ENCODE assay signal across 1 cellular context in the genomic region with DNA sequence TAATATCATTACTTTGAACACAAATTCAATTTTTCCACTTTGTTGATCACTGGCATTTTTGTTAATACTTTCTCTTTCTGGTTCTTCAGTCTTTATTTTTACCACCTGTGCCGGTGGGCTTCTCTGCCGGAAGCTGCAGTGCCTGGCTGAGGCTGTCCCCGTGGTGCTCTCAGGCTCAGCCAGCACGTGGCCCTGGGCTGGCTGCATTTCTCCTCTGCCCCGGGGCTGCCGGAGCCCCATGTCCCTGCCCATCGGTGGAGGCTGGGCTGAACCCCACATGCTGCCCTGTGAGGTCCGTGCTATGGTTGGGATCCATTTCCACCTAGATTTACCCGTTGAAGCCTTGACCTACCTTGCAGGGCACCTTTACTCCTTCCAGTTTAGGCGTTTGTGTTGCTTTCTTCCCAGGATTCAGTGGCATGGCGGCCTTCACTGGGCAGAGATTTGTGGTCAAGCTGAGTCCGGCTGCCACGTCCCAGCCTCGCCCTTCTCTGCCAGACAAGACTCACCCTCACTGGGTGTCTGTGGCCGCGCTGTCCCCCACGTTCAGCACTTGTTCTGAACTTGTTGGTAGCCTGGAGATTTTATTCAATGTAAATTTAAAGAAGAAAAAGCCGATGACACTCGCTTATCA.
TF ChIP-seq lines count a peak whose summit lies in the region.

No MANE protein-coding gene starts in this region.

TF ChIP-seq in WTC11, 78 proteins besides CTCF, POLR2A, EP300 and RAD21:
- no peak for TF ChIP-seq NR2C2 (CRISPR knock-in tag; IDR thresholded peaks at IDR 0.05)
- no peak for TF ChIP-seq E2F4 (CRISPR knock-in tag; IDR thresholded peaks at IDR 0.05; ENCODE audit: borderline replicate concordance, low read depth)
- TF ChIP-seq NFE2L1 (CRISPR knock-in tag; IDR thresholded peaks at IDR 0.05) = no peak
- no peak for TF ChIP-seq NFATC4 (CRISPR knock-in tag; IDR thresholded peaks at IDR 0.05)
- no peak for TF ChIP-seq FOXK1 (CRISPR knock-in tag; IDR thresholded peaks at IDR 0.05)
- TF ChIP-seq, protein P1, sequence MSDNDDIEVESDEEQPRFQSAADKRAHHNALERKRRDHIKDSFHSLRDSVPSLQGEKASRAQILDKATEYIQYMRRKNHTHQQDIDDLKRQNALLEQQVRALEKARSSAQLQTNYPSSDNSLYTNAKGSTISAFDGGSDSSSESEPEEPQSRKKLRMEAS (CRISPR knock-in tag; IDR thresholded peaks at IDR 0.05) = no peak
- no peak for TF ChIP-seq ZNF138 (CRISPR knock-in tag; conservative IDR thresholded peaks at IDR 0.05)
- no peak for TF ChIP-seq FOXP4 (CRISPR knock-in tag; IDR thresholded peaks at IDR 0.05)
- TF ChIP-seq, protein P2, sequence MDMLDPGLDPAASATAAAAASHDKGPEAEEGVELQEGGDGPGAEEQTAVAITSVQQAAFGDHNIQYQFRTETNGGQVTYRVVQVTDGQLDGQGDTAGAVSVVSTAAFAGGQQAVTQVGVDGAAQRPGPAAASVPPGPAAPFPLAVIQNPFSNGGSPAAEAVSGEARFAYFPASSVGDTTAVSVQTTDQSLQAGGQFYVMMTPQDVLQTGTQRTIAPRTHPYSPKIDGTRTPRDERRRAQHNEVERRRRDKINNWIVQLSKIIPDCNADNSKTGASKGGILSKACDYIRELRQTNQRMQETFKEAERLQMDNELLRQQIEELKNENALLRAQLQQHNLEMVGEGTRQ (CRISPR knock-in tag; IDR thresholded peaks at IDR 0.05) = no peak
- TF ChIP-seq, protein P3, sequence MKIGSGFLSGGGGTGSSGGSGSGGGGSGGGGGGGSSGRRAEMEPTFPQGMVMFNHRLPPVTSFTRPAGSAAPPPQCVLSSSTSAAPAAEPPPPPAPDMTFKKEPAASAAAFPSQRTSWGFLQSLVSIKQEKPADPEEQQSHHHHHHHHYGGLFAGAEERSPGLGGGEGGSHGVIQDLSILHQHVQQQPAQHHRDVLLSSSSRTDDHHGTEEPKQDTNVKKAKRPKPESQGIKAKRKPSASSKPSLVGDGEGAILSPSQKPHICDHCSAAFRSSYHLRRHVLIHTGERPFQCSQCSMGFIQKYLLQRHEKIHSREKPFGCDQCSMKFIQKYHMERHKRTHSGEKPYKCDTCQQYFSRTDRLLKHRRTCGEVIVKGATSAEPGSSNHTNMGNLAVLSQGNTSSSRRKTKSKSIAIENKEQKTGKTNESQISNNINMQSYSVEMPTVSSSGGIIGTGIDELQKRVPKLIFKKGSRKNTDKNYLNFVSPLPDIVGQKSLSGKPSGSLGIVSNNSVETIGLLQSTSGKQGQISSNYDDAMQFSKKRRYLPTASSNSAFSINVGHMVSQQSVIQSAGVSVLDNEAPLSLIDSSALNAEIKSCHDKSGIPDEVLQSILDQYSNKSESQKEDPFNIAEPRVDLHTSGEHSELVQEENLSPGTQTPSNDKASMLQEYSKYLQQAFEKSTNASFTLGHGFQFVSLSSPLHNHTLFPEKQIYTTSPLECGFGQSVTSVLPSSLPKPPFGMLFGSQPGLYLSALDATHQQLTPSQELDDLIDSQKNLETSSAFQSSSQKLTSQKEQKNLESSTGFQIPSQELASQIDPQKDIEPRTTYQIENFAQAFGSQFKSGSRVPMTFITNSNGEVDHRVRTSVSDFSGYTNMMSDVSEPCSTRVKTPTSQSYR (CRISPR knock-in tag; IDR thresholded peaks at IDR 0.05) = no peak
- no peak for TF ChIP-seq SP1 (CRISPR knock-in tag; conservative IDR thresholded peaks at IDR 0.05)
- no peak for TF ChIP-seq ZNF423 (CRISPR knock-in tag; IDR thresholded peaks at IDR 0.05)
- no peak for TF ChIP-seq TEAD1 (CRISPR knock-in tag; IDR thresholded peaks at IDR 0.05)
- no peak for TF ChIP-seq ZSCAN18 (CRISPR knock-in tag; IDR thresholded peaks at IDR 0.05)
- no peak for TF ChIP-seq ZBTB21 (CRISPR knock-in tag; IDR thresholded peaks at IDR 0.05; ENCODE audit: borderline replicate concordance)
- TF ChIP-seq, protein P4, sequence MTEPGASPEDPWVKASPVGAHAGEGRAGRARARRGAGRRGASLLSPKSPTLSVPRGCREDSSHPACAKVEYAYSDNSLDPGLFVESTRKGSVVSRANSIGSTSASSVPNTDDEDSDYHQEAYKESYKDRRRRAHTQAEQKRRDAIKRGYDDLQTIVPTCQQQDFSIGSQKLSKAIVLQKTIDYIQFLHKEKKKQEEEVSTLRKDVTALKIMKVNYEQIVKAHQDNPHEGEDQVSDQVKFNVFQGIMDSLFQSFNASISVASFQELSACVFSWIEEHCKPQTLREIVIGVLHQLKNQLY (CRISPR knock-in tag; IDR thresholded peaks at IDR 0.05) = no peak
- no peak for TF ChIP-seq CREB1 (CRISPR knock-in tag; IDR thresholded peaks at IDR 0.05)
TF ChIP-seq in WTC11: peak in this region for 0.
